9 cellular contexts compared by ENCODE assay signal in the genomic region with DNA sequence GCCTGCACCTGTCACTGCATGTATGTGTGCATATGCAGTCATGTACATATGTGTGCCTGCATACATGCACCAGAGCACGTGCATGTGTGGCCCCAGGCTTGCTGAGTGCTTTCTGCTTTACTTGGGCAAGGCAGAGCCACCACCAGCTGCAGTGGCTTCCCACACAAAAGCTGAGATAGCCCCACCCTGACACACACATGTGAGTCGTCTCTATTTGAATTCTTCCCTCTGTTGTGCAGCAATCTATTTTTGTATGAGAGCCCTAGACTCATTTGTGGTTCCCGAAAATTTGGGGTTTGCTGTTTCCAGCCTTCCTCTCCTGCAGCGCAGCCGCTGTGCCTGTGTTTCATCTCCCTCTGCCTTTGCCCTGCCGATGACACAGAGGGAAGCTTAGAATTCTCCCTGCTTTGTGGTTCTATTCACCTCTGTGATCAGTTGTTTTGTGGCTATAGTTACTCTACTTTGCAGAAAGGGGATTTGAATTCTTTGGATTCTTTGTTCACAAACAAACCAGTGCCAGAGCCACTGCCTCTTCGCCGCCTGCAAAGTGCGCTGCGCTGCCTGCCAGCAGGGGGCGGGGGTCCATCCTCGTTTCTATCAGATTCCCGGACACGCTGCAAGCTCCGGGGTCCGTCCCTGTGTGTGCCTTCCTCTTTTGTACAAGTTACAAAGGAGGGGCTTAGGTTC.
DNase-seq lines count a peak whose midpoint lies in the region; ATAC-seq and TF ChIP-seq lines count a peak whose summit lies in the region.
"Had no signal": no experiment of that assay in that cellular context is flagged by ENCODE, and none has a peak within 500 bp of the region (broad histone marks: within the 10 kb centered on the region; RNA-seq: fewer than 3 reads in every experiment).

No MANE protein-coding gene starts in this region.

- H3K9me3 ChIP-seq in RWPE2 (ENCODE audit: severe bottlenecking) (no peaks in the 10 kb centered on the region), liver (ENCODE audit: control insufficient read depth in 4 of 4, low read length in 3 of 4) (no peaks in the 10 kb centered on the region)

- peak; percentile 98 for TF ChIP-seq CTCF in BJ (IDR thresholded peaks at IDR 0.05; ENCODE audit: insufficient read depth, low read depth, low read length)
- peak; percentile 83 for TF ChIP-seq CTCF in RWPE2 (IDR thresholded peaks at IDR 0.05; ENCODE audit: poor library complexity, severe bottlenecking)
- peak; percentile 95 for TF ChIP-seq CTCF in choroid plexus epithelial cell (conservative IDR thresholded peaks at IDR 0.05; ENCODE audit: low read depth, low read length)
- TF ChIP-seq CTCF in liver (IDR thresholded peaks at IDR 0.05; ENCODE audit: low read depth, low read length, missing input control) = peak; percentile 59

- peak; percentile 48 to 73 for TF ChIP-seq RAD21 in liver (IDR thresholded peaks at IDR 0.05)

- CTCF ChIA-PET in BJ (lab: Yijun Ruan, JAX) = interaction anchor here (0.8 to 6.5 kb wide), 23 partner anchors 11 to 573 kb away, joined by 3 to 29 read pairs (median 4); partner anchors contain the start of gene DAP

- ATAC-seq in RWPE2 (ENCODE audit: low read depth) (peak; percentile 46; the same call in 1 of the 3 replicates), GM21528 (IDR thresholded peaks at IDR 0.05; ENCODE audit: low FRiP score, unreplicated experiment) (no peak)

- H3K4me1 ChIP-seq in RWPE2 (ENCODE audit: insufficient read depth, poor library complexity, severe bottlenecking) (no peaks in the 10 kb centered on the region), liver (ENCODE audit: control insufficient read depth in 4 of 4, insufficient read depth in 4 of 4, low read length in 3 of 4) (peaks cover 0 to 5% (median 2%) of the 10 kb centered on the region in 4 donors)

- no peak overlapping the region for H3K9ac ChIP-seq in liver (ENCODE audit: low read depth in 1 of 2, low read length in 2 of 2)

- POLR2A ChIA-PET in BJ (lab: Charles Lee) = interaction anchor here (1.0 kb wide), 1 partner anchor 154 kb away, joined by 3 read pairs; no protein-coding TSS in a partner anchor

- 29% methylated on average over 16 of the region's 16 CpGs for whole genome bisulfite sequencing in liver

- H3K4me3 ChIP-seq in BJ (ENCODE audit: low read depth, low read length) (no peak overlapping the region), RWPE2 (ENCODE audit: severe bottlenecking) (no peak overlapping the region), choroid plexus epithelial cell (ENCODE audit: low read depth, low read length) (no peak overlapping the region), liver (ENCODE audit: low read depth in 1 of 3, low read length in 3 of 3) (no peak overlapping the region)
- H3K4me3 ChIP-seq: skin epidermis had no signal

- DNase-seq in BJ (ENCODE audit: low read depth) (peak; percentile 44), HCEC 1CT (peak; percentile 47), RWPE2 (ENCODE audit: low spot score) (no peak), choroid plexus epithelial cell (ENCODE audit: low read depth) (peak; percentile 82), superior temporal gyrus (ENCODE audit: extremely low spot score) (peak; percentile 83), epidermal melanocyte (ENCODE audit: insufficient read length, low spot score) (no peak)

- H3K27ac ChIP-seq in RWPE2 (ENCODE audit: poor library complexity, severe bottlenecking) = no peak overlapping the region
- H3K27ac ChIP-seq in liver (ENCODE audit: low read depth in 1 of 2, low read length in 2 of 2) = no peak overlapping the region
- H3K27ac ChIP-seq: skin epidermis had no signal

- H3K27me3 ChIP-seq in BJ (ENCODE audit: control insufficient read depth, insufficient read depth, low read length) = no peaks in the 10 kb centered on the region
- H3K27me3 ChIP-seq in RWPE2 (ENCODE audit: insufficient read depth, poor library complexity, severe bottlenecking) = no peaks in the 10 kb centered on the region
- peaks cover 0 to 5% (median 0%) of the 10 kb centered on the region in 4 donors for H3K27me3 ChIP-seq in liver (ENCODE audit: control insufficient read depth in 4 of 4, insufficient read depth in 4 of 4, low read length in 3 of 4)

- H3K36me3 ChIP-seq in BJ (ENCODE audit: control insufficient read depth, insufficient read depth, low read length) (no peaks in the 10 kb centered on the region), RWPE2 (ENCODE audit: low read depth) (no peaks in the 10 kb centered on the region), liver (ENCODE audit: control insufficient read depth in 4 of 4, insufficient read depth in 3 of 4, low read depth in 1 of 4, low read length in 3 of 4) (no peaks in the 10 kb centered on the region)

TF ChIP-seq in liver, 16 proteins besides CTCF, POLR2A, EP300 and RAD21:
- TF ChIP-seq JUND (IDR thresholded peaks at IDR 0.05) (no peak), GABPA (IDR thresholded peaks at IDR 0.05 in 1 of 2, conservative IDR thresholded peaks at IDR 0.05 in 1 of 2) (no peak), HNF4A (conservative IDR thresholded peaks at IDR 0.05) (no peak), NR2F2 (IDR thresholded peaks at IDR 0.05) (no peak), YY1 (IDR thresholded peaks at IDR 0.05) (no peak), ATF3 (IDR thresholded peaks at IDR 0.05) (no peak), EGR1 (IDR thresholded peaks at IDR 0.05; ENCODE audit: low read depth in 2 of 2) (no peak), SP1 (IDR thresholded peaks at IDR 0.05) (no peak), RXRA (IDR thresholded peaks at IDR 0.05) (no peak), MAX (IDR thresholded peaks at IDR 0.05) (no peak)
- TF ChIP-seq, protein P1, sequence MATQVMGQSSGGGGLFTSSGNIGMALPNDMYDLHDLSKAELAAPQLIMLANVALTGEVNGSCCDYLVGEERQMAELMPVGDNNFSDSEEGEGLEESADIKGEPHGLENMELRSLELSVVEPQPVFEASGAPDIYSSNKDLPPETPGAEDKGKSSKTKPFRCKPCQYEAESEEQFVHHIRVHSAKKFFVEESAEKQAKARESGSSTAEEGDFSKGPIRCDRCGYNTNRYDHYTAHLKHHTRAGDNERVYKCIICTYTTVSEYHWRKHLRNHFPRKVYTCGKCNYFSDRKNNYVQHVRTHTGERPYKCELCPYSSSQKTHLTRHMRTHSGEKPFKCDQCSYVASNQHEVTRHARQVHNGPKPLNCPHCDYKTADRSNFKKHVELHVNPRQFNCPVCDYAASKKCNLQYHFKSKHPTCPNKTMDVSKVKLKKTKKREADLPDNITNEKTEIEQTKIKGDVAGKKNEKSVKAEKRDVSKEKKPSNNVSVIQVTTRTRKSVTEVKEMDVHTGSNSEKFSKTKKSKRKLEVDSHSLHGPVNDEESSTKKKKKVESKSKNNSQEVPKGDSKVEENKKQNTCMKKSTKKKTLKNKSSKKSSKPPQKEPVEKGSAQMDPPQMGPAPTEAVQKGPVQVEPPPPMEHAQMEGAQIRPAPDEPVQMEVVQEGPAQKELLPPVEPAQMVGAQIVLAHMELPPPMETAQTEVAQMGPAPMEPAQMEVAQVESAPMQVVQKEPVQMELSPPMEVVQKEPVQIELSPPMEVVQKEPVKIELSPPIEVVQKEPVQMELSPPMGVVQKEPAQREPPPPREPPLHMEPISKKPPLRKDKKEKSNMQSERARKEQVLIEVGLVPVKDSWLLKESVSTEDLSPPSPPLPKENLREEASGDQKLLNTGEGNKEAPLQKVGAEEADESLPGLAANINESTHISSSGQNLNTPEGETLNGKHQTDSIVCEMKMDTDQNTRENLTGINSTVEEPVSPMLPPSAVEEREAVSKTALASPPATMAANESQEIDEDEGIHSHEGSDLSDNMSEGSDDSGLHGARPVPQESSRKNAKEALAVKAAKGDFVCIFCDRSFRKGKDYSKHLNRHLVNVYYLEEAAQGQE (IDR thresholded peaks at IDR 0.05) = no peak

Comparison
In these comparisons a context has a peak if more than half of its experiments do, and no peak if none do; other contexts are left out.
1. DNase-seq: peak in BJ (single experiment), HCEC 1CT (single experiment), choroid plexus epithelial cell (single experiment) and superior temporal gyrus (single experiment); none in RWPE2 (single experiment) and epidermal melanocyte (single experiment).
2. Peak in every context shown above with its lines, with median percentiles within 50 percentile points of each other: CTCF ChIP-seq.